ENCODE assay signal across 16 cellular contexts in the genomic region with DNA sequence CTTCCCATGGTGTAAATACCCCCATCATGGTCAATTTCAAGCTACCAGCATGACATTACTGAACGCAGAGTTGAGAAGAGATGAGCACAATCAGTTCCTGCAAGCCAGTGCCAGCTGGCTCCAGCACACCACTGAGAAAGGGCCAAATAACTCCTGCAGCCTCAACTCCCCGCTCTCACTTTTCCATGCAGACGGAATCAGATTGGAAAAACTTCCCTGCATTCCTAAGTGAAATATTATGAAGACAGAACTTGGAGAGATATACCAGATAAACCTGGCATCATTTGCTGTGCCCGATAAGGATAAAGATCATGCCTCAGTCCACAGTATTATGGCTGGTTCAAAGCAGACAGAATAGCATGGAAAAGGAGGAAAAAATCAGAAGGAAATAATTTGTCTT. TPM values are rescaled to one million over a fixed set of nuclear protein-coding genes. Genes with fewer than 3 reads are reported as not detected.
DNase-seq lines count a peak whose midpoint lies in the region; TF ChIP-seq lines count a peak whose summit lies in the region.
"Had no signal": no experiment of that assay in that cellular context is flagged by ENCODE, and none has a peak within 500 bp of the region (broad histone marks: within the 10 kb centered on the region; RNA-seq: fewer than 3 reads in every experiment).

No MANE protein-coding gene starts in this region.

- no peaks in the 10 kb centered on the region for H3K79me2 ChIP-seq in smooth muscle cell (ENCODE audit: low read depth)

- no peaks in the 10 kb centered on the region for H3K27me3 ChIP-seq in esophagus muscularis mucosa
- H3K27me3 ChIP-seq in smooth muscle cell (ENCODE audit: low read depth): no peaks in the 10 kb centered on the region
- H3K27me3 ChIP-seq: body of pancreas had no signal

- TF ChIP-seq EP300 in esophagus muscularis mucosa (IDR thresholded peaks at IDR 0.05): no peak

- intact Hi-C loops in esophagus muscularis mucosa (cut with DNase I): no loop called here

- TF ChIP-seq CTCF in esophagus muscularis mucosa (IDR thresholded peaks at IDR 0.05) (no peak), smooth muscle cell (IDR thresholded peaks at IDR 0.05; ENCODE audit: borderline replicate concordance, insufficient read depth, poor library complexity, severe bottlenecking) (no peak)

- H3F3A ChIP-seq in smooth muscle cell (ENCODE audit: low read depth): peaks cover 7% of the 10 kb centered on the region

- WGBS in esophagus muscularis mucosa: 16% methylated on average over 4 of the region's 4 CpGs
- 93% methylated on average over 4 of the region's 4 CpGs for WGBS in smooth muscle cell (ENCODE audit: low lambda C conversion rate)

- TF ChIP-seq POLR2A in esophagus muscularis mucosa (IDR thresholded peaks at IDR 0.05; ENCODE audit: low read depth): no peak

- in situ Hi-C loops in G401 (cut with HindIII; ENCODE audit: low sequenced_read_pairs): no loop called here

- H4K20me1 ChIP-seq in smooth muscle cell (ENCODE audit: low read depth): no peaks in the 10 kb centered on the region

- H3K9ac ChIP-seq in smooth muscle cell (ENCODE audit: low read depth): no peak overlapping the region

- H3K4me1 ChIP-seq in esophagus muscularis mucosa (peaks cover 37 to 47% (median 46%) of the 10 kb centered on the region in 4 donors), smooth muscle cell (ENCODE audit: low read depth) (peaks cover 16% of the 10 kb centered on the region)
- H3K4me1 ChIP-seq: body of pancreas had no signal

- no peak overlapping the region for H3K4me2 ChIP-seq in smooth muscle cell

- H3K9me3 ChIP-seq in esophagus muscularis mucosa: no peaks in the 10 kb centered on the region
- no peaks in the 10 kb centered on the region for H3K9me3 ChIP-seq in smooth muscle cell (replicated peaks; ENCODE audit: low read depth)
- H3K9me3 ChIP-seq: body of pancreas had no signal

- H3K27ac ChIP-seq in esophagus muscularis mucosa (replicated peaks in 1 of 4) (peak overlapping the region; percentile 72 to 80 (median 78)), smooth muscle cell (ENCODE audit: low read depth) (peak overlapping the region; percentile 42)
- H3K27ac ChIP-seq: body of pancreas had no signal

- no peaks in the 10 kb centered on the region for H3K36me3 ChIP-seq in esophagus muscularis mucosa
- H3K36me3 ChIP-seq in smooth muscle cell (ENCODE audit: low read depth): no peaks in the 10 kb centered on the region

- H3K4me3 ChIP-seq in esophagus muscularis mucosa (peak overlapping the region; percentile 1 to 35 (median 18)), smooth muscle cell (no peak overlapping the region)
- H3K4me3 ChIP-seq: body of pancreas had no signal

- DNase-seq in G401 (ENCODE audit: low spot score) (peak; percentile 79), esophagus muscularis mucosa (ENCODE audit: extremely low spot score) (no peak), medulla oblongata (ENCODE audit: extremely low spot score) (peak; percentile 38), smooth muscle cell (lab: John Stamatoyannopoulos, UW; ENCODE audit: unreplicated experiment) (no peak), middle frontal gyrus (ENCODE audit: extremely low spot score, low spot score) (no peak), D341Med (ENCODE audit: low spot score) (no peak), T-helper 2 cell (no peak), NCI-H1694 treated with DMSO at 0.1 percent for 48 hours (lab: John Stamatoyannopoulos, UW) (no peak)
- DNase-seq: activated B cell treated with CpG ODN at 0.5 μM for 24 hours; Calu3; effector memory CD4-positive, alpha-beta T cell; NCI-H2029; NCI-H524 treated with DMSO at 0.1 percent for 48 hours; stimulated activated CD4-positive, alpha-beta T cell treated with anti-CD3 and anti-CD28 coated beads, Interleukin-15, amount 100 ng/mL, for 24 hours; SW 1271 had no signal

- no peak overlapping the region for H2AFZ ChIP-seq in smooth muscle cell (ENCODE audit: low read depth)

RNA-seq across cellular contexts. Expression of gene FILIP1, which starts 56.7 kb away (rescaled TPM):
- total RNA-seq in G401 (2014; rRNA removed; shearing (Covaris generic)): not detected in 2 replicates
- total RNA-seq in esophagus muscularis mucosa (10 to 100 TPM; 41.7 to 53.3 (median 48.4) TPM), smooth muscle cell (3.5 and 4.4 TPM in 2 replicates)
- polyA plus RNA-seq in smooth muscle cell: 2.1 and 3.0 TPM in 2 replicates
- total RNA-seq: activated B cell treated with CpG ODN at 0.5 μM for 24 hours, Calu3 had no signal

Comparison
In these comparisons a context has a peak if more than half of its experiments do, and no peak if none do; other contexts are left out.
1. DNase-seq: peak in G401 (single experiment) and medulla oblongata (single experiment); none in esophagus muscularis mucosa (single experiment), smooth muscle cell (single experiment), middle frontal gyrus (single experiment), D341Med (single experiment), T-helper 2 cell (0 of 5) and NCI-H1694 treated with DMSO at 0.1 percent for 48 hours (single experiment).